In genomic region chr1:7380068-7380467, GRCh38 we compare ENCODE assay signal across 8 cellular contexts.
DNase-seq lines count a peak whose midpoint lies in the region; ATAC-seq and TF ChIP-seq lines count a peak whose summit lies in the region.
"Not testable (repeated sequence)": the region's sequence is repeated elsewhere in the genome, so short reads cannot be mapped to it uniquely, and the experiment has no call there.

No MANE protein-coding gene starts in this region.

- H3K9me2 ChIP-seq in GM23248 (ENCODE audit: insufficient read depth); hepatocyte (replicated peaks; ENCODE audit: insufficient read depth): not testable (repeated sequence)

- not testable (repeated sequence) for H3K9ac ChIP-seq in GM23248

- H3K36me3 ChIP-seq in GM23248 (ENCODE audit: low read depth); RWPE2 (ENCODE audit: low read depth); hepatocyte (replicated peaks; ENCODE audit: insufficient read depth, low read depth); thyroid gland: not testable (repeated sequence)

- peak overlapping the region; percentile 53; the same call in 1 of the 2 replicates for H3K27ac ChIP-seq in GM23248
- H3K27ac ChIP-seq in RWPE2 (ENCODE audit: poor library complexity, severe bottlenecking): peak overlapping the region; percentile 51
- H3K27ac ChIP-seq in hepatocyte: not testable (repeated sequence)
- peak overlapping the region in 2 of 3 donors; percentile 55 to 87 for H3K27ac ChIP-seq in thyroid gland

- WGBS in GM23248 (ENCODE audit: low coverage in 1 of 2, low lambda C conversion rate in 2 of 2, missing lambda C conversion rate in 2 of 2), 2 experiments: 92% methylated on average over 9 of the region's 9 CpGs
- 98% methylated on average over 9 of the region's 9 CpGs for WGBS in hepatocyte (ENCODE audit: low lambda C conversion rate, missing lambda C conversion rate)
- WGBS in thyroid gland, 2 donors: 87 to 93% methylated on average over 9 of the region's 9 CpGs

- 0 out of 2 replicates have a peak overlapping the region, but pooled peaks have one; percentile 79 for H2AFZ ChIP-seq in GM23248
- not testable (repeated sequence) for H2AFZ ChIP-seq in hepatocyte

- not testable (repeated sequence) for H3K79me2 ChIP-seq in GM23248 (ENCODE audit: insufficient read depth); hepatocyte

- intact Hi-C loops in thyroid gland (cut with DNase I): not testable (repeated sequence)

- not testable (repeated sequence) for H3K27me3 ChIP-seq in GM23248 (replicated peaks; ENCODE audit: insufficient read depth); RWPE2 (ENCODE audit: insufficient read depth, poor library complexity, severe bottlenecking); hepatocyte; thyroid gland

- not testable (repeated sequence) for H3K9me3 ChIP-seq in GM23248 (ENCODE audit: low read depth); RWPE2 (ENCODE audit: severe bottlenecking); hepatocyte (ENCODE audit: low read depth); thyroid gland

- TF ChIP-seq CTCF in RWPE2 (IDR thresholded peaks at IDR 0.05; ENCODE audit: poor library complexity, severe bottlenecking); brain (conservative IDR thresholded peaks at IDR 0.05); endothelial cell (IDR thresholded peaks at IDR 0.05; ENCODE audit: unreplicated experiment); hepatocyte (IDR thresholded peaks at IDR 0.05; ENCODE audit: poor library complexity); mesothelial cell of epicardium (IDR thresholded peaks at IDR 0.05; ENCODE audit: unreplicated experiment); osteocyte (IDR thresholded peaks at IDR 0.05); thyroid gland (IDR thresholded peaks at IDR 0.05): not testable (repeated sequence)

- not testable (repeated sequence) for H3K9me3 Mint-ChIP-seq in brain; endothelial cell (ENCODE audit: unreplicated experiment); mesothelial cell of epicardium; osteocyte (ENCODE audit: unreplicated experiment)

- in situ Hi-C loops in GM23248 (cut with MboI): not testable (repeated sequence)

- ATAC-seq in RWPE2 (ENCODE audit: low read depth): not testable (repeated sequence)

- DNase-seq in GM23248; RWPE2 (ENCODE audit: low spot score); endothelial cell (ENCODE audit: low spot score); hepatocyte (ENCODE audit: low spot score); thyroid gland: not testable (repeated sequence)
- DNase-seq in mesothelial cell of epicardium (ENCODE audit: low spot score in 2 of 2, unreplicated experiment in 2 of 2): peak in 1 of 2 experiments; percentile 29
- DNase-seq in osteocyte (ENCODE audit: extremely low spot score, unreplicated experiment): peak; percentile 66

- H3K4me3 ChIP-seq in GM23248; RWPE2 (ENCODE audit: severe bottlenecking); hepatocyte; thyroid gland (replicated peaks in 1 of 3): not testable (repeated sequence)

- H3K36me3 Mint-ChIP-seq in brain; endothelial cell (ENCODE audit: low read depth, unreplicated experiment); mesothelial cell of epicardium; osteocyte (ENCODE audit: unreplicated experiment): not testable (repeated sequence)

- not testable (repeated sequence) for TF ChIP-seq POLR2A in thyroid gland (IDR thresholded peaks at IDR 0.05)

- H3F3A ChIP-seq in GM23248 (ENCODE audit: insufficient read depth): not testable (repeated sequence)

- peaks cover 60% of the 10 kb centered on the region for H3K4me1 Mint-ChIP-seq in brain
- H3K4me1 Mint-ChIP-seq in endothelial cell (ENCODE audit: unreplicated experiment): peaks cover 14% of the 10 kb centered on the region
- H3K4me1 Mint-ChIP-seq in mesothelial cell of epicardium: peaks cover 15% of the 10 kb centered on the region
- peaks cover 13% of the 10 kb centered on the region for H3K4me1 Mint-ChIP-seq in osteocyte (ENCODE audit: unreplicated experiment)

- H3K4me2 ChIP-seq in GM23248 (ENCODE audit: unreplicated experiment): not testable (repeated sequence)
- H3K4me2 ChIP-seq in hepatocyte: peak overlapping the region; percentile 66

- H3K4me1 ChIP-seq in GM23248 (ENCODE audit: insufficient read depth) (peaks cover 11% of the 10 kb centered on the region; the same call in 1 of the 2 replicates), thyroid gland (peaks cover 10 to 25% of the 10 kb centered on the region in 2 donors)
- not testable (repeated sequence) for H3K4me1 ChIP-seq in RWPE2 (ENCODE audit: insufficient read depth, poor library complexity, severe bottlenecking); hepatocyte (ENCODE audit: insufficient read depth)

- not testable (repeated sequence) for H3K27me3 Mint-ChIP-seq in brain; endothelial cell (ENCODE audit: unreplicated experiment); mesothelial cell of epicardium (ENCODE audit: low read depth); osteocyte (ENCODE audit: unreplicated experiment)

- H3K27ac Mint-ChIP-seq in brain (peak overlapping the region in 3 of 5 experiments; percentile 85 to 95 (median 92)), endothelial cell (ENCODE audit: unreplicated experiment) (peak overlapping the region; percentile 98), mesothelial cell of epicardium (peak overlapping the region; percentile 88), osteocyte (ENCODE audit: unreplicated experiment) (peak overlapping the region; percentile 79)

- peak overlapping the region in 4 of 5 experiments; percentile 67 to 77 (median 74) for H3K4me3 Mint-ChIP-seq in brain
- H3K4me3 Mint-ChIP-seq in endothelial cell (ENCODE audit: unreplicated experiment); mesothelial cell of epicardium; osteocyte (ENCODE audit: unreplicated experiment): not testable (repeated sequence)

- H4K20me1 ChIP-seq in GM23248 (ENCODE audit: insufficient read depth); hepatocyte (ENCODE audit: insufficient read depth, poor library complexity, severe bottlenecking): not testable (repeated sequence)
